In the genomic region with DNA sequence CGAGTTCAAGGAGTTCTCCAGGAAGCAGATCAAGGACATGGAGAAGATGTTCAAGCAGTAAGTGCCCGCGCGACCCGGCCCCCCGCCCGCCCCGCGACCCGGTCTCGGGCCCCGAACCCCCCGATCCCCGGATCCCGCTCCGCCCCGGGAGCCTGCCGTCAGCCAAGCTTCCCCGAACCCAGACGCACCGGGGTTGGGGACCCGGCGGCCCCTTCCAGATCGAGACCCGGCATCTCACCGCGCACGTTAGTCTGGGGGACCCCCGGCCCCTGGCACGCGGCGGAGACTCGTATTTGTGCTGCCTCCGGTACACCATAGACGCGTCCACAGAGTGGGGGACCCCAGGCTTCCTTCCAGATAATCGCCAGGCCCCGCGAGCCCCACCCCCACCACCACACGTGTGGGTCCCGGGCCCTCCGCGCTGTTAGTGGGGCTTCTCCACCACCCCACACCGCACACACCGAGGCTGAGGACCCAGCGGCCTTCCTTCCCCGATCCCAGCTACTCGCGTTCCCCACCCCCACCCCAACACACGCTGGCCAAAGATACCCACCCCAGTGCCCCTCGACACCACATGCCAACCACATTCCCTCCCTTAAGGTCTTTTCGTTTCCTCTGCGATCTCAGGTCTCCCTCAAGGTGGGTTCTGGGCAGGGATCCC, we compare ENCODE assay signal across 8 cellular contexts. TPM values are rescaled to one million over a fixed set of nuclear protein-coding genes. Genes with fewer than 3 reads are reported as not detected.
DNase-seq lines count a peak whose midpoint lies in the region; ATAC-seq, FAIRE-seq and TF ChIP-seq lines count a peak whose summit lies in the region.

No MANE protein-coding gene starts in this region.

- no peaks in the 10 kb centered on the region for H3K9me3 Mint-ChIP-seq in activated T-helper 1 cell treated with anti-CD3 and anti-CD28 coated beads, Interleukin-12 subunit alpha, Interleukin-12 subunit beta, Interleukin-2, Interleukin-4 antibody, amounts not matched to agents 30 ng/mL and 10 ng/mL and 1 ng/mL, durations not matched to agents 14 hours and 24 hours and 36 hours

- H3K4me1 Mint-ChIP-seq in activated T-helper 1 cell treated with anti-CD3 and anti-CD28 coated beads, Interleukin-12 subunit alpha, Interleukin-12 subunit beta, Interleukin-2, Interleukin-4 antibody, amounts not matched to agents 30 ng/mL and 10 ng/mL and 1 ng/mL, durations not matched to agents 14 hours and 24 hours and 36 hours (ENCODE audit: low read depth): peaks cover 55% of the 10 kb centered on the region

- H3K36me3 ChIP-seq in kidney (ENCODE audit: control insufficient read depth in 1 of 2, insufficient read depth in 2 of 2, low read length in 2 of 2): no peaks in the 10 kb centered on the region
- no peaks in the 10 kb centered on the region for H3K36me3 ChIP-seq in suprapubic skin

- H3K4me3 Mint-ChIP-seq in activated T-helper 1 cell treated with anti-CD3 and anti-CD28 coated beads, Interleukin-12 subunit alpha, Interleukin-12 subunit beta, Interleukin-2, Interleukin-4 antibody, amounts not matched to agents 30 ng/mL and 10 ng/mL and 1 ng/mL, durations not matched to agents 14 hours and 24 hours and 36 hours: peak overlapping the region; percentile 96

- peak overlapping the region; percentile 71 to 73 for H3K4me3 ChIP-seq in kidney (ENCODE audit: low read length in 2 of 2)
- peak overlapping the region; percentile 70 for H3K4me3 ChIP-seq in suprapubic skin

- peak overlapping the region; percentile 92 for H3K27ac Mint-ChIP-seq in activated T-helper 1 cell treated with anti-CD3 and anti-CD28 coated beads, Interleukin-12 subunit alpha, Interleukin-12 subunit beta, Interleukin-2, Interleukin-4 antibody, amounts not matched to agents 30 ng/mL and 10 ng/mL and 1 ng/mL, durations not matched to agents 14 hours and 24 hours and 36 hours

- peaks cover 0 to 8% of the 10 kb centered on the region in 2 donors for H3K4me1 ChIP-seq in kidney (ENCODE audit: control insufficient read depth in 1 of 2, insufficient read depth in 1 of 2, low read depth in 1 of 2, low read length in 2 of 2)
- H3K4me1 ChIP-seq in suprapubic skin: peaks cover 53% of the 10 kb centered on the region

- H3K27me3 Mint-ChIP-seq in activated T-helper 1 cell treated with anti-CD3 and anti-CD28 coated beads, Interleukin-12 subunit alpha, Interleukin-12 subunit beta, Interleukin-2, Interleukin-4 antibody, amounts not matched to agents 30 ng/mL and 10 ng/mL and 1 ng/mL, durations not matched to agents 14 hours and 24 hours and 36 hours (ENCODE audit: insufficient read depth): peaks cover 25% of the 10 kb centered on the region

- H3K9me3 ChIP-seq in kidney (ENCODE audit: control insufficient read depth in 1 of 2, low read length in 2 of 2): no peaks in the 10 kb centered on the region
- H3K9me3 ChIP-seq in suprapubic skin: no peaks in the 10 kb centered on the region

- TF ChIP-seq EP300 in suprapubic skin (IDR thresholded peaks at IDR 0.05): no peak

- TF ChIP-seq POLR2A in suprapubic skin (IDR thresholded peaks at IDR 0.05): no peak

- H3K27ac ChIP-seq in 22Rv1 (peak overlapping the region; percentile 30; the same call in 1 of the 2 replicates), kidney (ENCODE audit: low read depth in 2 of 2, low read length in 2 of 2) (no peak overlapping the region), suprapubic skin (peak overlapping the region; percentile 78)

- WGBS in suprapubic skin: 1% methylated on average over 13 of the region's 53 CpGs

- no peaks in the 10 kb centered on the region for H3K27me3 ChIP-seq in suprapubic skin

- intact Hi-C loops in activated T-helper 1 cell treated with anti-CD3 and anti-CD28 coated beads, Interleukin-12 subunit alpha, Interleukin-12 subunit beta, Interleukin-2, Interleukin-4 antibody, amounts not matched to agents 30 ng/mL and 10 ng/mL and 1 ng/mL, durations not matched to agents 14 hours and 24 hours and 36 hours (cut with micrococcal nuclease): loop anchor here (10.0 kb wide), 1 partner anchor 434 kb away; a partner anchor contains a TSS
- intact Hi-C loops in kidney (cut with DNase I): no loop called here

- TF ChIP-seq CTCF in 22Rv1 (IDR thresholded peaks at IDR 0.05) (no peak), kidney (IDR thresholded peaks at IDR 0.05; ENCODE audit: borderline replicate concordance, extremely low read depth, insufficient read depth) (no peak), suprapubic skin (IDR thresholded peaks at IDR 0.05) (no peak)

- no peak for FAIRE-seq in kidney (lab: Jason Lieb, UNC)

- H3K36me3 Mint-ChIP-seq in activated T-helper 1 cell treated with anti-CD3 and anti-CD28 coated beads, Interleukin-12 subunit alpha, Interleukin-12 subunit beta, Interleukin-2, Interleukin-4 antibody, amounts not matched to agents 30 ng/mL and 10 ng/mL and 1 ng/mL, durations not matched to agents 14 hours and 24 hours and 36 hours (ENCODE audit: low read depth): peaks cover 27% of the 10 kb centered on the region

- no peak for ATAC-seq in GM19455 (IDR thresholded peaks at IDR 0.05; ENCODE audit: unreplicated experiment)

- DNase-seq in GM19238 (ENCODE audit: insufficient read length, low spot score): peak; percentile 31
- no peak for DNase-seq in activated T-helper 1 cell treated with anti-CD3 and anti-CD28 coated beads, Interleukin-12 subunit alpha, Interleukin-12 subunit beta, Interleukin-2, Interleukin-4 antibody, amounts not matched to agents 30 ng/mL and 10 ng/mL and 1 ng/mL, durations not matched to agents 14 hours and 24 hours and 36 hours (ENCODE audit: low spot score)
- peak; percentile 83 for DNase-seq in kidney
- DNase-seq in suprapubic skin (ENCODE audit: low spot score in 2 of 2): peak in 1 of 2 donors; percentile 73
- DNase-seq in DMS79 (lab: John Stamatoyannopoulos, UW): no peak
- no peak for DNase-seq in activated gamma-delta T cell treated with Interleukin-2 at 50 U/mL for 16 hours

- H3K9ac ChIP-seq in kidney (ENCODE audit: low read length in 2 of 2): peak overlapping the region; percentile 35 to 60

RNA-seq across cellular contexts. Expression of a gene that starts 0.7 kb away (rescaled TPM):
- 100 and 101 TPM in 2 replicates for total RNA-seq in activated T-helper 1 cell treated with anti-CD3 and anti-CD28 coated beads, Interleukin-12 subunit alpha, Interleukin-12 subunit beta, Interleukin-2, Interleukin-4 antibody, amounts not matched to agents 30 ng/mL and 10 ng/mL and 1 ng/mL, durations not matched to agents 14 hours and 24 hours and 36 hours
- total RNA-seq in kidney: 37.5 TPM
- 20.2 TPM for polyA plus RNA-seq in kidney (ENCODE audit: insufficient read depth, low read depth, low replicate concordance)
- 10 to 100 TPM; 43.5 to 54.4 (median 49.9) TPM for total RNA-seq in suprapubic skin

RNA-seq across cellular contexts. Expression of a gene that starts 27.9 kb away (rescaled TPM):
- total RNA-seq in activated T-helper 1 cell treated with anti-CD3 and anti-CD28 coated beads, Interleukin-12 subunit alpha, Interleukin-12 subunit beta, Interleukin-2, Interleukin-4 antibody, amounts not matched to agents 30 ng/mL and 10 ng/mL and 1 ng/mL, durations not matched to agents 14 hours and 24 hours and 36 hours: 0.29 and 0.57 TPM in 2 replicates
- 0.44 TPM for total RNA-seq in kidney
- polyA plus RNA-seq in kidney (ENCODE audit: insufficient read depth, low read depth, low replicate concordance): not detected
- total RNA-seq in suprapubic skin: 1 to 10 TPM in 2 of 4 donors, not detected in 2; 1.5 to 2.3 TPM

RNA-seq across cellular contexts. Expression of a gene that starts 46.2 kb away (rescaled TPM):
- not detected in 2 replicates for total RNA-seq in activated T-helper 1 cell treated with anti-CD3 and anti-CD28 coated beads, Interleukin-12 subunit alpha, Interleukin-12 subunit beta, Interleukin-2, Interleukin-4 antibody, amounts not matched to agents 30 ng/mL and 10 ng/mL and 1 ng/mL, durations not matched to agents 14 hours and 24 hours and 36 hours
- total RNA-seq in kidney: not detected
- not detected for polyA plus RNA-seq in kidney (ENCODE audit: insufficient read depth, low read depth, low replicate concordance)
- total RNA-seq in suprapubic skin: not detected

Comparison
In these comparisons a context has a peak if more than half of its experiments do, and no peak if none do; other contexts are left out.
1. H3K27ac ChIP-seq: peak in 22Rv1 (single experiment) and suprapubic skin (single experiment); none in kidney (0 of 2).
2. DNase-seq: peak in GM19238 (single experiment) and kidney (single experiment); none in activated T-helper 1 cell treated with anti-CD3 and anti-CD28 coated beads, Interleukin-12 subunit alpha, Interleukin-12 subunit beta, Interleukin-2, Interleukin-4 antibody, amounts not matched to agents 30 ng/mL and 10 ng/mL and 1 ng/mL, durations not matched to agents 14 hours and 24 hours and 36 hours (single experiment), DMS79 (single experiment) and activated gamma-delta T cell treated with Interleukin-2 at 50 U/mL for 16 hours (single experiment).